Comparison of ENCODE assay signal across 14 cellular contexts in genomic region chr6:158347335-158347734, GRCh38.
"Had no signal": no experiment of that assay in that cellular context is flagged by ENCODE, and none has a peak within 500 bp of the region (broad histone marks: within the 10 kb centered on the region; RNA-seq: fewer than 3 reads in every experiment).

No MANE protein-coding gene starts in this region.

- H3K4me2 ChIP-seq: smooth muscle cell had no signal

- H3K9ac ChIP-seq: parathyroid adenoma had no signal

- H3K27ac ChIP-seq: parathyroid adenoma, tibial artery, uterus had no signal

- H3K36me3 ChIP-seq: tibial artery, uterus had no signal

- H3K27me3 Mint-ChIP-seq: activated CD4-positive, alpha-beta memory T cell treated with anti-CD3 and anti-CD28 coated beads, Interleukin-2, amount 10 ng/mL, durations not matched to agents 7 days and 5 days; activated naive CD8-positive, alpha-beta T cell had no signal

- H3K9me3 ChIP-seq: tibial artery, uterus had no signal

- FAIRE-seq: kidney had no signal

- DNase-seq: activated CD4-positive, alpha-beta memory T cell treated with anti-CD3 and anti-CD28 coated beads, Interleukin-2, amount 10 ng/mL, durations not matched to agents 7 days and 5 days; activated gamma-delta T cell; activated T-cell treated with anti-CD3 and anti-CD28 coated beads, Interleukin-2, amount 50 U/mL, for 48 hours; cortex of kidney; kidney; left ventricle myocardium superior; mesenchymal stem cell; right cardiac atrium; T-helper 2 cell; tibial artery; uterus had no signal

- H3K4me3 Mint-ChIP-seq: activated CD4-positive, alpha-beta memory T cell treated with anti-CD3 and anti-CD28 coated beads, Interleukin-2, amount 10 ng/mL, durations not matched to agents 7 days and 5 days; activated naive CD8-positive, alpha-beta T cell had no signal

- H2AFZ ChIP-seq: parathyroid adenoma had no signal

- ATAC-seq: left ventricle myocardium superior, right cardiac atrium had no signal

- H3K27me3 ChIP-seq: tibial artery, uterus had no signal

- H3K4me3 ChIP-seq: smooth muscle cell, tibial artery, uterus had no signal

- H3K4me1 ChIP-seq: parathyroid adenoma, tibial artery, uterus had no signal

- H3K27ac Mint-ChIP-seq: activated CD4-positive, alpha-beta memory T cell treated with anti-CD3 and anti-CD28 coated beads, Interleukin-2, amount 10 ng/mL, durations not matched to agents 7 days and 5 days; activated naive CD8-positive, alpha-beta T cell had no signal
